ENCODE assay signal across 28 cellular contexts in the genomic region with DNA sequence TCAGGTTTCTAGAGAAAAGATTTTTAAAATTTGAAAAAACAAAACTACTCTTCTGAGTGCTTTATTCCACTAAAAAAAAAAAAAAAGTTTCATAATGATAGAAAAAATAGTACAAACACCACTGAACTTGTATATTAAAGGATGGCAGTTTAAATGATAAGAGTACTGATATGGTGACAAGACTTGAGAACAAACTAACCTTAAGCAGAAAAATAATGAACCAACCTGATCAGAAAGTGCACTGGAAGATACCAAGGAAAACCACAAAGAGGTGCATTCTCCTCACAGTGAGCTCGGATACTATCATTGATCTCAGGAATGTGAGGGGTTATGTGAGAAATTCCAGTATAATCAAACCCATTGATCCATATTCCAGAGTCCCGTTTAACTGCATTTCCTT.
"Had no signal": no experiment of that assay in that cellular context is flagged by ENCODE, and none has a peak within 500 bp of the region (broad histone marks: within the 10 kb centered on the region; RNA-seq: fewer than 3 reads in every experiment).

No MANE protein-coding gene starts in this region.

- H3K9me3 ChIP-seq: adrenal gland, ascending aorta, esophagus muscularis mucosa, heart right ventricle, pancreas, psoas muscle, sigmoid colon, testis had no signal

- H3K4me3 Mint-ChIP-seq: activated T-cell treated with anti-CD3 and anti-CD28 coated beads, Interleukin-2, amount 50 U/mL, for 4 hours; endodermal cell; stimulated activated naive B cell treated with anti-CD40 and anti-IgM and Interleukin-4, amounts not matched to agents 10 μg/mL and 1 μg/mL and 100 μg/mL, for 72 hours; T-cell had no signal

- DNase-seq: activated CD4-positive, alpha-beta T cell treated with anti-CD3 and anti-CD28 coated beads, Interleukin-2, amount 50 U/mL, for 1 hour; activated CD8-positive, alpha-beta memory T cell treated with anti-CD3 and anti-CD28 coated beads, Interleukin-2, amount 50 U/mL, for 4 hours; activated gamma-delta T cell; activated naive CD4-positive, alpha-beta T cell treated with anti-CD3 and anti-CD28 coated beads, Interleukin-2, amount 50 U/mL, for 16 hours; activated T-cell treated with anti-CD3 and anti-CD28 coated beads, Interleukin-2, amount 50 U/mL, for 4 hours; cortex of kidney; endodermal cell; heart right ventricle; psoas muscle; SHP77; sigmoid colon; stimulated activated CD4-positive, alpha-beta T cell treated with anti-CD3 and anti-CD28 coated beads, Interleukin-1b, Interleukin-23, amount 100 ng/mL, for 48 hours; stimulated activated CD4-positive, alpha-beta T cell treated with anti-CD3 and anti-CD28 coated beads, Interleukin-4, amount 100 ng/mL, for 4 hours; stimulated activated CD8-positive, alpha-beta memory T cell treated with anti-CD3 and anti-CD28 coated beads, Interleukin-4, amount 100 ng/mL, for 48 hours; stimulated activated naive B cell treated with anti-CD40 and anti-IgM and Interleukin-4, amounts not matched to agents 10 μg/mL and 1 μg/mL and 100 μg/mL, for 72 hours; WERI-Rb-1 had no signal

- H3K4me3 ChIP-seq: heart right ventricle, pancreas, psoas muscle, testis had no signal

- H3K4me1 Mint-ChIP-seq: stimulated activated naive B cell treated with anti-CD40 and anti-IgM and Interleukin-4, amounts not matched to agents 10 μg/mL and 1 μg/mL and 100 μg/mL, for 72 hours had no signal

- H3K27ac Mint-ChIP-seq: endodermal cell; stimulated activated naive B cell treated with anti-CD40 and anti-IgM and Interleukin-4, amounts not matched to agents 10 μg/mL and 1 μg/mL and 100 μg/mL, for 72 hours had no signal

- ATAC-seq: activated CD4-positive, CD25-positive, alpha-beta regulatory T cell treated with anti-CD3 and anti-CD28 coated beads, Interleukin-2, amount 50 U/mL, for 24 hours; activated T-cell treated with anti-CD3 and anti-CD28 coated beads, Interleukin-2, amount 50 U/mL, for 4 hours; stimulated activated naive B cell treated with anti-CD40 and anti-IgM and Interleukin-4, amounts not matched to agents 10 μg/mL and 1 μg/mL and 100 μg/mL, for 72 hours; T-cell had no signal

- FAIRE-seq: pancreas, small intestine, urothelium cell line had no signal

- H3K4me1 ChIP-seq: ascending aorta, foreskin keratinocyte, psoas muscle, testis had no signal

- H3K27ac ChIP-seq: brain microvascular endothelial cell, esophagus muscularis mucosa, foreskin keratinocyte, heart right ventricle, pancreas, psoas muscle, WERI-Rb-1 had no signal

- H3K27me3 ChIP-seq: adrenal gland, ascending aorta, brain microvascular endothelial cell, esophagus muscularis mucosa, foreskin keratinocyte, heart right ventricle, pancreas, sigmoid colon, testis had no signal

- H3K9me3 Mint-ChIP-seq: activated T-cell treated with anti-CD3 and anti-CD28 coated beads, Interleukin-2, amount 50 U/mL, for 4 hours; endodermal cell; T-cell had no signal

- H3K36me3 ChIP-seq: brain microvascular endothelial cell, pancreas, WERI-Rb-1 had no signal

- H3K27me3 Mint-ChIP-seq: naive thymus-derived CD4-positive, alpha-beta T cell; stimulated activated naive B cell treated with anti-CD40 and anti-IgM and Interleukin-4, amounts not matched to agents 10 μg/mL and 1 μg/mL and 100 μg/mL, for 72 hours; T-cell had no signal
